ENCODE assay signal across 17 cellular contexts in the genomic region with DNA sequence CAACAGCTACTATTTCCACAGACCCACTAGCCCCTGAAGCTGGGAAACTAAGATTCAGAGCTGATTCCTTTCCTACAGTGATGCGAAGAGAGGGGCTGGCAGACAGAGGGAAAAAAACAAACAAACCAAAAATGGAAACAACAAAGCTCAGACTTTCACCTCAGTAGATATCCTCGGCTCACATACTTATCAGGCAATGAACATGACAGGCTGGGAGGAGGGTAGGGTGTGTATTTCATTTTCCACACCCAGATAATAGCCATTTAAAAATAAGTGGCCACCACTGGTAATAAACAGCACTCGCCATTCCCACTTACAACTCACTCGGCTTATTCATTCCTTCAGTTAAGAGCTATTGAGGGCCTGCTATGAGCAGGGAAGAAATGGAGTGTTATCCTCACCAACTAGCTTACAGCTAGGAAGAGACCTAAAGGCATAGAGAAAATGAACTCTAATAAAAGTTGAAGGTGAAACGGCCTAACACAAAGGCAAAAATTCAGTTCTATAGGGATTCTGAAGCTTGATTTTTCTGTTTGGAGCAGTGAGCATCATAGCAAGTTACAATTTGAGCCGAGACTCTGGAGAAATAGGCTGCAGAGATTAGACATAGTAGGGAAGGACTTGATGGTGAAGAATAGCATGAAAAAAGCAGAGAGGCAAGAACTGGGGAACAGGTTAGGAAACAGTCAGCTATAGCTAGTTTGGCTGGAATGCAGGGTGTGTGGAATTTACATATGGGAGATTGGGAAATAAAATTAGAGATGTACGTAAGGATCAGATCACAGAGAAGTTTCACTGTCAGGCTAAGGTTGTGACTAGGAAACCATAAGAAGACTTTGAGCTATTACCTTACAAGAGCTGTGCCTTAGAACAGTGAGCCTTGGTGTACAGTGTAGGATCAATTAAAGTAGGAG.
"Had no signal": no experiment of that assay in that cellular context is flagged by ENCODE, and none has a peak within 500 bp of the region (broad histone marks: within the 10 kb centered on the region; RNA-seq: fewer than 3 reads in every experiment).

No MANE protein-coding gene starts in this region.

- H3K27ac ChIP-seq: coronary artery, esophagus squamous epithelium, pancreas, tibial nerve, vagina had no signal

- H3K4me3 ChIP-seq: coronary artery, esophagus squamous epithelium, lung, pancreas, tibial nerve, vagina had no signal

- H3K4me3 Mint-ChIP-seq: activated naive CD8-positive, alpha-beta T cell; central memory CD8-positive, alpha-beta T cell; stimulated activated effector memory CD8-positive, alpha-beta T cell treated with anti-CD3 and anti-CD28 coated beads, Interleukin-12 subunit alpha, Interleukin-12 subunit beta, amount 100 ng/mL, for 72 hours had no signal

- H3K27me3 ChIP-seq: esophagus squamous epithelium, tibial nerve, vagina had no signal

- H3K9me3 ChIP-seq: esophagus squamous epithelium, pancreas, tibial nerve, vagina had no signal

- H3K4me1 Mint-ChIP-seq: central memory CD8-positive, alpha-beta T cell; stimulated activated effector memory CD8-positive, alpha-beta T cell treated with anti-CD3 and anti-CD28 coated beads, Interleukin-12 subunit alpha, Interleukin-12 subunit beta, amount 100 ng/mL, for 72 hours had no signal

- H3K27ac Mint-ChIP-seq: activated naive CD8-positive, alpha-beta T cell; stimulated activated effector memory CD8-positive, alpha-beta T cell treated with anti-CD3 and anti-CD28 coated beads, Interleukin-12 subunit alpha, Interleukin-12 subunit beta, amount 100 ng/mL, for 72 hours had no signal

- DNase-seq: activated CD4-positive, alpha-beta T cell treated with anti-CD3 and anti-CD28 coated beads, Interleukin-2, amount 50 U/mL, for 1 hour; activated CD4-positive, CD25-positive, alpha-beta regulatory T cell; activated CD8-positive, alpha-beta memory T cell treated with anti-CD3 and anti-CD28 coated beads for 24 hours; activated gamma-delta T cell treated with Interleukin-2 at 50 U/mL for 16 hours; amniotic stem cell; esophagus squamous epithelium; hippocampal formation; pancreas; T-helper 2 cell had no signal

- H3K36me3 ChIP-seq: esophagus squamous epithelium, pancreas, tibial nerve, vagina had no signal

- H3K27me3 Mint-ChIP-seq: central memory CD8-positive, alpha-beta T cell had no signal

- H3K4me1 ChIP-seq: esophagus squamous epithelium, pancreas, tibial nerve, vagina had no signal

- ATAC-seq: pancreas; stimulated activated effector memory CD8-positive, alpha-beta T cell treated with anti-CD3 and anti-CD28 coated beads, Interleukin-12 subunit alpha, Interleukin-12 subunit beta, amount 100 ng/mL, for 72 hours had no signal

- H3K36me3 Mint-ChIP-seq: activated naive CD8-positive, alpha-beta T cell; stimulated activated effector memory CD8-positive, alpha-beta T cell treated with anti-CD3 and anti-CD28 coated beads, Interleukin-12 subunit alpha, Interleukin-12 subunit beta, amount 100 ng/mL, for 72 hours had no signal

- FAIRE-seq: pancreas, TTC549 had no signal
